In the genomic region with DNA sequence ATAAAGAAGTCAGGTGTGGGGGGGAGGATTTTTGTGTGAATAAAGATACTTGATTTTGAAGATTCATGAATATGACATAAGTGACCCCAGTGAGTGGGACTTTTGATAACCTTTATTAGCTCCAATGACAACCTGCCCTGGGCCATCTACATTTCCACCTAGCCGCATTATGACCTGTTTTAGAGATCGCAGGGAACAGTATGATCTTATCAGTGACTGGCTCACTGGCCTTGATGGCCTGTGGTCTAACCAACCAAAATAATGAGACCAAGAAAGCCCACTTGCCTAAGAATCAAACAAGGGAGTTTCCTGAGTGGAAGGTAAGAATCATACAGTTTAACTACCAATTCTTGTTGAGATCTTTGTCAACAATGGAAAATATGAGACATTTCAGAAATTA, we compare ENCODE assay signal across 19 cellular contexts. TPM values are rescaled to one million over a fixed set of nuclear protein-coding genes. Genes with fewer than 3 reads are reported as not detected.
DNase-seq lines count a peak whose midpoint lies in the region; ATAC-seq and TF ChIP-seq lines count a peak whose summit lies in the region.
"Had no signal": no experiment of that assay in that cellular context is flagged by ENCODE, and none has a peak within 500 bp of the region (broad histone marks: within the 10 kb centered on the region; RNA-seq: fewer than 3 reads in every experiment).

No MANE protein-coding gene starts in this region.

- peak; percentile 11 for ATAC-seq in activated CD4-positive, alpha-beta T cell treated with anti-CD3 and anti-CD28 coated beads for 36 hours
- ATAC-seq in activated T-helper 17 cell treated with anti-CD3 and anti-CD28 coated beads, Interleukin-2, amount 50 U/mL, for 72 hours (replicated peaks): peak; percentile 57
- no peak for ATAC-seq in SK-N-SH treated with all-trans-retinoic acid at 6 μM for 48 hours
- ATAC-seq: upper lobe of right lung had no signal

- intact Hi-C loops in activated CD4-positive, alpha-beta T cell treated with anti-CD3 and anti-CD28 coated beads for 36 hours (cut with DNase I, micrococcal nuclease): loop anchor here in 1 of 2 experiments (2.0 kb wide), 2 partner anchors 97 to 369 kb away; a partner anchor contains a TSS

- H3K9ac ChIP-seq in endocrine pancreas (ENCODE audit: control insufficient read depth, insufficient read depth, low read length): no peak overlapping the region
- H3K9ac ChIP-seq: BLaER1 treated with 17β-estradiol and CSF1 and Interleukin-3, amounts not matched to agents 10 nM and 100 nM had no signal

- no peaks in the 10 kb centered on the region for H3K27me3 Mint-ChIP-seq in activated CD4-positive, alpha-beta T cell treated with anti-CD3 and anti-CD28 coated beads for 36 hours
- H3K27me3 Mint-ChIP-seq in activated T-helper 17 cell treated with anti-CD3 and anti-CD28 coated beads, Interleukin-2, amount 50 U/mL, for 72 hours: no peaks in the 10 kb centered on the region

- no peaks in the 10 kb centered on the region for H3K27me3 ChIP-seq in endocrine pancreas (ENCODE audit: control insufficient read depth, insufficient read depth, low read length)

- peaks cover 17% of the 10 kb centered on the region for H3K4me1 ChIP-seq in endocrine pancreas (ENCODE audit: control insufficient read depth, insufficient read depth, low read length)

- H3K9me3 Mint-ChIP-seq in activated CD4-positive, alpha-beta T cell treated with anti-CD3 and anti-CD28 coated beads for 36 hours (ENCODE audit: low read depth): no peaks in the 10 kb centered on the region
- H3K9me3 Mint-ChIP-seq in activated T-helper 17 cell treated with anti-CD3 and anti-CD28 coated beads, Interleukin-2, amount 50 U/mL, for 72 hours: no peaks in the 10 kb centered on the region

- DNase-seq in activated CD4-positive, alpha-beta T cell treated with anti-CD3 and anti-CD28 coated beads for 36 hours: peak; percentile 39
- no peak for DNase-seq in activated CD4-positive, alpha-beta T cell treated with anti-CD3 and anti-CD28 coated beads for 1 hour
- DNase-seq in foreskin melanocyte: no peak
- DNase-seq in NK-92 treated with Interleukin-12 subunit alpha and Interleukin-12 subunit beta, amount 100 ng/mL, for 24 hours (lab: John Stamatoyannopoulos, UW): no peak
- DNase-seq: ACHN; KBM-7; NCI-H2171 treated with DMSO at 0.1 percent for 48 hours; NCI-H524 treated with DMSO at 0.1 percent for 48 hours; small intestine; stimulated activated CD4-positive, alpha-beta T cell treated with anti-CD3 and anti-CD28 coated beads, Interleukin-2, amount 100 ng/mL, for 48 hours; upper lobe of right lung had no signal

- TF ChIP-seq CTCF in 22Rv1 (IDR thresholded peaks at IDR 0.05): no peak

- CTCF ChIA-PET in activated CD4-positive, alpha-beta T cell treated with anti-CD3 and anti-CD28 coated beads for 36 hours (lab: Charles Lee): interaction anchor here (0.7 to 7.1 kb wide), 8 partner anchors 10 to 165 kb away, joined by 3 to 73 read pairs (median 3); a partner anchor contains a TSS

- no peaks in the 10 kb centered on the region for H3K36me3 Mint-ChIP-seq in activated CD4-positive, alpha-beta T cell treated with anti-CD3 and anti-CD28 coated beads for 36 hours (ENCODE audit: low read depth)
- H3K36me3 Mint-ChIP-seq in activated T-helper 17 cell treated with anti-CD3 and anti-CD28 coated beads, Interleukin-2, amount 50 U/mL, for 72 hours (ENCODE audit: low read depth): peaks cover 14% of the 10 kb centered on the region

- POLR2A ChIA-PET in activated CD4-positive, alpha-beta T cell treated with anti-CD3 and anti-CD28 coated beads for 36 hours (lab: Charles Lee): interaction anchor here (1.4 kb wide), 1 partner anchor 16 kb away, joined by 5 read pairs; no protein-coding TSS in a partner anchor

- H3K36me3 ChIP-seq in endocrine pancreas (ENCODE audit: control insufficient read depth, insufficient read depth, low read length): peaks cover 3% of the 10 kb centered on the region
- H3K36me3 ChIP-seq: BLaER1 treated with 17β-estradiol and CSF1 and Interleukin-3, amounts not matched to agents 10 nM and 100 nM; upper lobe of right lung had no signal

- H3K4me1 Mint-ChIP-seq in activated CD4-positive, alpha-beta T cell treated with anti-CD3 and anti-CD28 coated beads for 36 hours: peaks cover 35% of the 10 kb centered on the region
- H3K4me1 Mint-ChIP-seq in activated T-helper 17 cell treated with anti-CD3 and anti-CD28 coated beads, Interleukin-2, amount 50 U/mL, for 72 hours: peaks cover 31% of the 10 kb centered on the region

- peak overlapping the region; percentile 92 for H3K4me3 ChIP-seq in endocrine pancreas (ENCODE audit: control insufficient read depth, insufficient read depth, low read length)
- H3K4me3 ChIP-seq: BLaER1 treated with 17β-estradiol and CSF1 and Interleukin-3, amounts not matched to agents 10 nM and 100 nM; coronary artery; lung; upper lobe of right lung had no signal

- H3K27ac ChIP-seq in 22Rv1: peak overlapping the region; percentile 92
- H3K27ac ChIP-seq: BLaER1 treated with 17β-estradiol and CSF1 and Interleukin-3, amounts not matched to agents 10 nM and 100 nM; coronary artery; upper lobe of right lung had no signal

- H3K9me3 ChIP-seq in endocrine pancreas (ENCODE audit: control insufficient read depth, low read length): no peaks in the 10 kb centered on the region
- H3K9me3 ChIP-seq: BLaER1 treated with 17β-estradiol and CSF1 and Interleukin-3, amounts not matched to agents 10 nM and 100 nM; upper lobe of right lung had no signal

- H3K4me3 Mint-ChIP-seq in activated CD4-positive, alpha-beta T cell treated with anti-CD3 and anti-CD28 coated beads for 36 hours: no peak overlapping the region
- peak overlapping the region; percentile 83 for H3K4me3 Mint-ChIP-seq in activated T-helper 17 cell treated with anti-CD3 and anti-CD28 coated beads, Interleukin-2, amount 50 U/mL, for 72 hours

- peak overlapping the region; percentile 77 for H3K27ac Mint-ChIP-seq in activated CD4-positive, alpha-beta T cell treated with anti-CD3 and anti-CD28 coated beads for 36 hours
- H3K27ac Mint-ChIP-seq in activated T-helper 17 cell treated with anti-CD3 and anti-CD28 coated beads, Interleukin-2, amount 50 U/mL, for 72 hours: peak overlapping the region; percentile 89

TF ChIP-seq in SK-N-SH treated with all-trans-retinoic acid at 6 μM for 48 hours, 23 proteins besides CTCF, POLR2A, EP300 and RAD21 (continues in another document):
- TF ChIP-seq PPARA (CRISPR knock-in tag; IDR thresholded peaks at IDR 0.05; ENCODE audit: borderline replicate concordance) (no peak), ZNF70 (CRISPR knock-in tag; IDR thresholded peaks at IDR 0.05) (no peak), ZC3H10 (CRISPR knock-in tag; IDR thresholded peaks at IDR 0.05) (no peak), ZNF565 (CRISPR knock-in tag; conservative IDR thresholded peaks at IDR 0.05; ENCODE audit: low read depth) (no peak), TCF4 (CRISPR knock-in tag; IDR thresholded peaks at IDR 0.05; ENCODE audit: borderline replicate concordance) (no peak), ZFP30 (CRISPR knock-in tag; IDR thresholded peaks at IDR 0.05) (no peak), BACH2 (CRISPR knock-in tag; IDR thresholded peaks at IDR 0.05; ENCODE audit: borderline replicate concordance) (no peak), ZNF8 (CRISPR knock-in tag; IDR thresholded peaks at IDR 0.05) (no peak), GLIS3 (CRISPR knock-in tag; IDR thresholded peaks at IDR 0.05) (no peak), SNAI2 (CRISPR knock-in tag; IDR thresholded peaks at IDR 0.05) (no peak)
- TF ChIP-seq, protein P1, sequence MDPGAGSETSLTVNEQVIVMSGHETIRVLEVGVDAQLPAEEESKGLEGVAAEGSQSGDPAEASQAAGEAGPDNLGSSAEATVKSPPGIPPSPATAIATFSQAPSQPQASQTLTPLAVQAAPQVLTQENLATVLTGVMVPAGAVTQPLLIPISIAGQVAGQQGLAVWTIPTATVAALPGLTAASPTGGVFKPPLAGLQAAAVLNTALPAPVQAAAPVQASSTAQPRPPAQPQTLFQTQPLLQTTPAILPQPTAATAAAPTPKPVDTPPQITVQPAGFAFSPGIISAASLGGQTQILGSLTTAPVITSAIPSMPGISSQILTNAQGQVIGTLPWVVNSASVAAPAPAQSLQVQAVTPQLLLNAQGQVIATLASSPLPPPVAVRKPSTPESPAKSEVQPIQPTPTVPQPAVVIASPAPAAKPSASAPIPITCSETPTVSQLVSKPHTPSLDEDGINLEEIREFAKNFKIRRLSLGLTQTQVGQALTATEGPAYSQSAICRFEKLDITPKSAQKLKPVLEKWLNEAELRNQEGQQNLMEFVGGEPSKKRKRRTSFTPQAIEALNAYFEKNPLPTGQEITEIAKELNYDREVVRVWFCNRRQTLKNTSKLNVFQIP (CRISPR knock-in tag; IDR thresholded peaks at IDR 0.05; ENCODE audit: borderline replicate concordance, low read depth): no peak

RNA-seq across cellular contexts. Expression of a gene that starts 1.8 kb away (rescaled TPM):
- 1 to 10 TPM; 7.1 to 8.7 TPM for total RNA-seq in activated CD4-positive, alpha-beta T cell treated with anti-CD3 and anti-CD28 coated beads for 36 hours
- 10 to 100 TPM in 1 of 2 donors, 1 to 10 TPM in 1; 3.9 to 33.3 TPM for total RNA-seq in activated T-helper 17 cell treated with anti-CD3 and anti-CD28 coated beads, Interleukin-2, amount 50 U/mL, for 72 hours
- total RNA-seq: bronchial epithelial cell had no signal

RNA-seq across cellular contexts. Expression of a gene that starts 25.1 kb away (rescaled TPM):
- total RNA-seq in activated CD4-positive, alpha-beta T cell treated with anti-CD3 and anti-CD28 coated beads for 36 hours: 10 to 100 TPM; 26.8 to 28.4 TPM
- total RNA-seq in activated T-helper 17 cell treated with anti-CD3 and anti-CD28 coated beads, Interleukin-2, amount 50 U/mL, for 72 hours: 10 to 100 TPM; 26.8 to 51.9 TPM

RNA-seq across cellular contexts. Expression of a gene that starts 39.9 kb away (rescaled TPM):
- total RNA-seq in activated CD4-positive, alpha-beta T cell treated with anti-CD3 and anti-CD28 coated beads for 36 hours: 10 to 100 TPM; 12.1 to 20.1 TPM
- total RNA-seq in activated T-helper 17 cell treated with anti-CD3 and anti-CD28 coated beads, Interleukin-2, amount 50 U/mL, for 72 hours: 10 to 100 TPM; 18.3 to 27.4 TPM
